Comparison of ENCODE assay signal across 10 cellular contexts in the genomic region with DNA sequence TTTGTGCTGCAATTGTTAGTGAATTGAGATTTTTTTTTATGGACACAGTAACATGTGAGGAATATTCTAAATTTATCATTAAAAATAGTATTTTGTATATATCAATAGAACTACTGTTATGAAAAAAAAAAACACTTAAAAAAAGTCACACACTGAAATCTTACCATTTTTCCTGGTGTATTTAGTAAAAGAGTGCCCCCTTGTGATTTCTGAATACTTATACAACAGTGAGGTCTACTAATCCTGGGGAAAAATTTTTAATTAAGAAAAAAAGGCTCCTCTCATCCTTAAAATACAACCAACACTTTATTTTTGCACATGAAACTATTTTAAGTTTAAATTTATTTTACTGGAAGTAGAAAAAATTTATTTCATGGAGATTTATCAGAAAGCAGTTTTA. TPM values are rescaled to one million over a fixed set of nuclear protein-coding genes. Genes with fewer than 3 reads are reported as not detected.
DNase-seq lines count a peak whose midpoint lies in the region; ATAC-seq, FAIRE-seq and TF ChIP-seq lines count a peak whose summit lies in the region.
"Had no signal": no experiment of that assay in that cellular context is flagged by ENCODE, and none has a peak within 500 bp of the region (broad histone marks: within the 10 kb centered on the region; RNA-seq: fewer than 3 reads in every experiment).

No MANE protein-coding gene starts in this region.

- ATAC-seq in A549 (no peak), HG03135 (IDR thresholded peaks at IDR 0.05; ENCODE audit: unreplicated experiment) (no peak)
- ATAC-seq in activated CD8-positive, alpha-beta memory T cell treated with anti-CD3 and anti-CD28 coated beads, Interleukin-2, amount 10 ng/mL, durations not matched to agents 7 days and 5 days, result no peak

- H3K4me1 ChIP-seq in A549, result no peaks in the 10 kb centered on the region

- TF ChIP-seq RAD21 in A549 (conservative IDR thresholded peaks at IDR 0.05 in 1 of 2, IDR thresholded peaks at IDR 0.05 in 1 of 2), result peak; percentile 53 to 73

- H3K4me3 Mint-ChIP-seq in HFFc6, result no peak overlapping the region
- no peak overlapping the region for H3K4me3 Mint-ChIP-seq in activated CD8-positive, alpha-beta memory T cell treated with anti-CD3 and anti-CD28 coated beads, Interleukin-2, amount 10 ng/mL, durations not matched to agents 7 days and 5 days
- H3K4me3 Mint-ChIP-seq: activated T-helper 1 cell treated with anti-CD3 and anti-CD28 coated beads, Interleukin-12 subunit alpha, Interleukin-12 subunit beta, Interleukin-2, Interleukin-4 antibody, amounts not matched to agents 30 ng/mL and 10 ng/mL and 1 ng/mL, durations not matched to agents 14 hours and 24 hours and 36 hours had no signal

- no peak overlapping the region for H3K4me3 ChIP-seq in A549

- CTCF ChIA-PET in A549 (lab: Yijun Ruan, JAX), result interaction anchor here (0.8 to 1.4 kb wide), 5 partner anchors 36 to 1125 kb away, joined by 3 to 5 read pairs (median 3); no protein-coding TSS in a partner anchor
- CTCF ChIA-PET in activated CD8-positive, alpha-beta memory T cell treated with anti-CD3 and anti-CD28 coated beads, Interleukin-2, amount 10 ng/mL, durations not matched to agents 7 days and 5 days (lab: Charles Lee), result no interaction called here

- no peak overlapping the region for H3K4me2 ChIP-seq in A549

- no peak for TF ChIP-seq EP300 in A549 (IDR thresholded peaks at IDR 0.05)

- TF ChIP-seq CTCF in A549 (IDR thresholded peaks at IDR 0.05), result peak; percentile 45
- peak; percentile 40 for TF ChIP-seq CTCF in HFFc6 (IDR thresholded peaks at IDR 0.05)

- DNase-seq in A549 (ENCODE audit: low read depth in 1 of 2, low spot score in 1 of 2) (peak in 1 of 2 experiments; percentile 15), HFFc6 (no peak), RKO (ENCODE audit: low spot score) (peak; percentile 46), glomerular visceral epithelial cell (ENCODE audit: extremely low spot score) (peak; percentile 11), NCI-H774 (lab: John Stamatoyannopoulos, UW) (no peak), activated T-cell treated with anti-CD3 and anti-CD28 coated beads for 4 hours (no peak)
- DNase-seq in activated CD8-positive, alpha-beta memory T cell treated with anti-CD3 and anti-CD28 coated beads, Interleukin-2, amount 10 ng/mL, durations not matched to agents 7 days and 5 days, result no peak

- no peak overlapping the region for H3K27ac ChIP-seq in A549

- no peak for TF ChIP-seq POLR2A in A549 (IDR thresholded peaks at IDR 0.05; ENCODE audit: low read length)

- no peaks in the 10 kb centered on the region for H3K9me3 ChIP-seq in A549

- no peaks in the 10 kb centered on the region for H3K4me1 Mint-ChIP-seq in HFFc6 (ENCODE audit: low read depth)
- H3K4me1 Mint-ChIP-seq in activated CD8-positive, alpha-beta memory T cell treated with anti-CD3 and anti-CD28 coated beads, Interleukin-2, amount 10 ng/mL, durations not matched to agents 7 days and 5 days, result no peaks in the 10 kb centered on the region

- H3K27me3 Mint-ChIP-seq in HFFc6 (ENCODE audit: insufficient read depth), result no peaks in the 10 kb centered on the region
- H3K27me3 Mint-ChIP-seq in activated CD8-positive, alpha-beta memory T cell treated with anti-CD3 and anti-CD28 coated beads, Interleukin-2, amount 10 ng/mL, durations not matched to agents 7 days and 5 days, result no peaks in the 10 kb centered on the region

- POLR2A ChIA-PET in A549 (lab: Yijun Ruan, JAX), result no interaction called here

- no peak overlapping the region for H3K27ac Mint-ChIP-seq in HFFc6
- H3K27ac Mint-ChIP-seq in activated CD8-positive, alpha-beta memory T cell treated with anti-CD3 and anti-CD28 coated beads, Interleukin-2, amount 10 ng/mL, durations not matched to agents 7 days and 5 days, result no peak overlapping the region
- H3K27ac Mint-ChIP-seq: activated T-helper 1 cell treated with anti-CD3 and anti-CD28 coated beads, Interleukin-12 subunit alpha, Interleukin-12 subunit beta, Interleukin-2, Interleukin-4 antibody, amounts not matched to agents 30 ng/mL and 10 ng/mL and 1 ng/mL, durations not matched to agents 14 hours and 24 hours and 36 hours had no signal

- peaks cover 7% of the 10 kb centered on the region for H3K36me3 Mint-ChIP-seq in HFFc6 (ENCODE audit: low read depth)
- H3K36me3 Mint-ChIP-seq in activated CD8-positive, alpha-beta memory T cell treated with anti-CD3 and anti-CD28 coated beads, Interleukin-2, amount 10 ng/mL, durations not matched to agents 7 days and 5 days, result no peaks in the 10 kb centered on the region

- no peak for FAIRE-seq in A549 (lab: Jason Lieb, UNC)
- FAIRE-seq: keratinocyte had no signal

- peaks cover 26% of the 10 kb centered on the region for H3K9me3 Mint-ChIP-seq in HFFc6
- peaks cover 8% of the 10 kb centered on the region for H3K9me3 Mint-ChIP-seq in activated CD8-positive, alpha-beta memory T cell treated with anti-CD3 and anti-CD28 coated beads, Interleukin-2, amount 10 ng/mL, durations not matched to agents 7 days and 5 days (ENCODE audit: low read depth)

TF ChIP-seq in A549, 52 proteins besides CTCF, POLR2A, EP300 and RAD21:
- TF ChIP-seq SMC3 (IDR thresholded peaks at IDR 0.05) (peak; percentile 68; the same call in 2 of the 3 replicates), MAFK (IDR thresholded peaks at IDR 0.05; ENCODE audit: partially characterized antibody) (no peak), ELK1 (IDR thresholded peaks at IDR 0.05; ENCODE audit: low read depth, low read length) (no peak), NFE2L2 (conservative IDR thresholded peaks at IDR 0.05; ENCODE audit: low read length) (no peak), NPAS2 (CRISPR knock-in tag; IDR thresholded peaks at IDR 0.05; ENCODE audit: borderline replicate concordance) (no peak)
TF ChIP-seq in A549: peak in this region for 1.

RNA-seq across cellular contexts. Expression of gene SPOCK3, which starts 56.4 kb away (rescaled TPM):
- polyA plus RNA-seq in A549 (2011; rRNA removed), result 0.44 and 0.61 TPM in 2 replicates
- polyA plus RNA-seq in A549 (2012; cell fraction: cytosol; rRNA removed), result 0.03 TPM in 1 of 2 replicates, not detected in the other
- 0.02 TPM in 1 of 2 replicates, not detected in the other for polyA plus RNA-seq in A549 (2012; cell fraction: nucleus; rRNA removed)
- polyA plus RNA-seq in A549 (2017; fragmentation: RNase III; extraction: RNeasy Plus Mini Kit Qiagen cat#74134 plus additional on column Dnase treatment), result 0.04 to 0.15 TPM (median 0.12 TPM) in 3 replicates
- polyA minus RNA-seq in A549 (2011; rRNA and poly(A)+ RNA removed), result 0.62 and 0.78 TPM in 2 replicates
- total RNA-seq in HFFc6 (2021; fragmentation: NEBNext Ultra II Directional; extraction: Animal tissue kit (Norgen Biotek cat#: 25700)), result not detected
- total RNA-seq in activated CD8-positive, alpha-beta memory T cell treated with anti-CD3 and anti-CD28 coated beads, Interleukin-2, amount 10 ng/mL, durations not matched to agents 7 days and 5 days, result not detected
- total RNA-seq: activated T-helper 1 cell treated with anti-CD3 and anti-CD28 coated beads, Interleukin-12 subunit alpha, Interleukin-12 subunit beta, Interleukin-2, Interleukin-4 antibody, amounts not matched to agents 30 ng/mL and 10 ng/mL and 1 ng/mL, durations not matched to agents 14 hours and 24 hours and 36 hours had no signal
- polyA plus RNA-seq: keratinocyte had no signal

Comparison
In these comparisons a context has a peak if more than half of its experiments do, and no peak if none do; other contexts are left out.
1. DNase-seq: peak in RKO (single experiment) and glomerular visceral epithelial cell (single experiment); none in HFFc6 (single experiment), NCI-H774 (single experiment), activated CD8-positive, alpha-beta memory T cell treated with anti-CD3 and anti-CD28 coated beads, Interleukin-2, amount 10 ng/mL, durations not matched to agents 7 days and 5 days (single experiment) and activated T-cell treated with anti-CD3 and anti-CD28 coated beads for 4 hours (single experiment).